In genomic region chr11:130604606-130605005, GRCh38 we compare ENCODE assay signal across 26 cellular contexts.
"Had no signal": no experiment of that assay in that cellular context is flagged by ENCODE, and none has a peak within 500 bp of the region (broad histone marks: within the 10 kb centered on the region; RNA-seq: fewer than 3 reads in every experiment).

No MANE protein-coding gene starts in this region.

- FAIRE-seq: colon, islet of Langerhans, keratinocyte had no signal

- H3K36me3 ChIP-seq: esophagus squamous epithelium, gastrocnemius medialis, heart right ventricle, left lung, lower lobe of right lung had no signal

- H3K27ac Mint-ChIP-seq: mesothelial cell of epicardium had no signal

- DNase-seq: dermis blood vessel endothelial cell; dorsolateral prefrontal cortex; effector CD4-positive, alpha-beta T cell; effector memory CD4-positive, alpha-beta T cell; erythroblast; esophagus squamous epithelium; foreskin fibroblast; foreskin melanocyte; gastrocnemius medialis; glutamatergic neuron; head of caudate nucleus; heart right ventricle; hippocampal formation; left cardiac atrium; left lung; left ventricle myocardium superior; lower lobe of right lung; mesenchymal stem cell; mucosa of descending colon had no signal

- H3K4me3 ChIP-seq: coronary artery, dorsolateral prefrontal cortex, esophagus squamous epithelium, gastrocnemius medialis, heart right ventricle, left lung, lower lobe of right lung, mucosa of descending colon had no signal

- H3K27me3 ChIP-seq: esophagus squamous epithelium, gastrocnemius medialis, heart right ventricle, left lung had no signal

- H3K9me3 Mint-ChIP-seq: mesothelial cell of epicardium had no signal

- ATAC-seq: esophagus mucosa, gastrocnemius medialis, heart right ventricle, left cardiac atrium, left lung, left ventricle myocardium superior, lower lobe of right lung, mucosa of descending colon had no signal

- H3K36me3 Mint-ChIP-seq: mesothelial cell of epicardium had no signal

- H3K4me1 ChIP-seq: lower lobe of right lung had no signal

- H3K9me3 ChIP-seq: esophagus squamous epithelium, gastrocnemius medialis, heart right ventricle, left lung, lower lobe of right lung, mucosa of descending colon had no signal

- H3K27ac ChIP-seq: coronary artery, dorsolateral prefrontal cortex, epithelial cell of prostate, esophagus squamous epithelium, gastrocnemius medialis, heart right ventricle, left lung, lower lobe of right lung had no signal

- H3K4me3 Mint-ChIP-seq: mesothelial cell of epicardium had no signal
